ENCODE assay signal across 8 cellular contexts in genomic region chr3:57164606-57165573, GRCh38. TPM values are rescaled to one million over a fixed set of nuclear protein-coding genes. Genes with fewer than 3 reads are reported as not detected.
DNase-seq lines count a peak whose midpoint lies in the region; ATAC-seq and TF ChIP-seq lines count a peak whose summit lies in the region.

Gene IL17RD, minus strand, starts transcription at chr3:57165353. Its CDS starts 67 bp downstream, at chr3:57165286.

- peak within 1 kb of the TSS; percentile 61 to 81 (median 68) for H3K27ac ChIP-seq in esophagus muscularis mucosa (replicated peaks in 1 of 4)
- H3K27ac ChIP-seq in muscle layer of colon (ENCODE audit: low read depth, low read length): peak within 1 kb of the TSS; percentile 20

- TF ChIP-seq POLR2A in esophagus muscularis mucosa (IDR thresholded peaks at IDR 0.05; ENCODE audit: low read depth): no peak

- intact Hi-C loops in esophagus muscularis mucosa (cut with DNase I): loop anchor here (5.0 to 10.0 kb wide), 2 partner anchors 63 to 170 kb away; no protein-coding TSS in a partner anchor

- H3K4me3 ChIP-seq in esophagus muscularis mucosa (peak within 1 kb of the TSS; percentile 73 to 86 (median 80)), muscle layer of colon (ENCODE audit: low read depth in 1 of 2, low read length in 2 of 2) (peak within 1 kb of the TSS; percentile 47 to 55)

- ATAC-seq in HG02588 (IDR thresholded peaks at IDR 0.05; ENCODE audit: unreplicated experiment) (peak; percentile 47), HG03469 (IDR thresholded peaks at IDR 0.05; ENCODE audit: unreplicated experiment) (no peak)
- ATAC-seq in stimulated activated effector memory CD8-positive, alpha-beta T cell treated with anti-CD3 and anti-CD28 coated beads, Interleukin-12 subunit alpha, Interleukin-12 subunit beta, amount 100 ng/mL, for 72 hours: peak; percentile 64

- peaks cover 6% of the 10 kb centered on the region for H3K36me3 Mint-ChIP-seq in stimulated activated effector memory CD8-positive, alpha-beta T cell treated with anti-CD3 and anti-CD28 coated beads, Interleukin-12 subunit alpha, Interleukin-12 subunit beta, amount 100 ng/mL, for 72 hours

- 0% methylated on average over 26 of the region's 100 CpGs for WGBS in esophagus muscularis mucosa

- no peak for TF ChIP-seq EP300 in esophagus muscularis mucosa (IDR thresholded peaks at IDR 0.05)

- H3K4me3 Mint-ChIP-seq in stimulated activated effector memory CD8-positive, alpha-beta T cell treated with anti-CD3 and anti-CD28 coated beads, Interleukin-12 subunit alpha, Interleukin-12 subunit beta, amount 100 ng/mL, for 72 hours: peak within 1 kb of the TSS; percentile 80

- H3K9me3 ChIP-seq in esophagus muscularis mucosa: no peaks in the 10 kb centered on the region
- no peaks in the 10 kb centered on the region for H3K9me3 ChIP-seq in muscle layer of colon (ENCODE audit: low read length)

- TF ChIP-seq CTCF in esophagus muscularis mucosa (IDR thresholded peaks at IDR 0.05): no peak

- peaks cover 12% of the 10 kb centered on the region for H3K4me1 Mint-ChIP-seq in stimulated activated effector memory CD8-positive, alpha-beta T cell treated with anti-CD3 and anti-CD28 coated beads, Interleukin-12 subunit alpha, Interleukin-12 subunit beta, amount 100 ng/mL, for 72 hours

- H3K36me3 ChIP-seq in esophagus muscularis mucosa (no peaks in the 10 kb centered on the region), muscle layer of colon (ENCODE audit: insufficient read depth, low read length) (no peaks in the 10 kb centered on the region)

- no peaks in the 10 kb centered on the region for H3K27me3 ChIP-seq in esophagus muscularis mucosa
- no peaks in the 10 kb centered on the region for H3K27me3 ChIP-seq in muscle layer of colon (ENCODE audit: control insufficient read depth in 1 of 2, insufficient read depth in 2 of 2, low read length in 2 of 2)

- H3K4me1 ChIP-seq in esophagus muscularis mucosa: peaks cover 17 to 60% (median 54%) of the 10 kb centered on the region in 4 donors
- peaks cover 38% of the 10 kb centered on the region for H3K4me1 ChIP-seq in muscle layer of colon (ENCODE audit: insufficient read depth, low read length)

- H3K27ac Mint-ChIP-seq in stimulated activated effector memory CD8-positive, alpha-beta T cell treated with anti-CD3 and anti-CD28 coated beads, Interleukin-12 subunit alpha, Interleukin-12 subunit beta, amount 100 ng/mL, for 72 hours: no peak within 1 kb of the TSS

- DNase-seq in D341Med (ENCODE audit: low spot score): peak; percentile 94
- DNase-seq in NCI-H526 treated with DMSO at 0.1 percent for 48 hours (lab: John Stamatoyannopoulos, UW): peak; percentile 29
- DNase-seq in activated CD8-positive, alpha-beta memory T cell treated with anti-CD3 and anti-CD28 coated beads, Interleukin-2, amount 50 U/mL, for 24 hours (ENCODE audit: extremely low read depth): peak; percentile 19
- DNase-seq in esophagus muscularis mucosa (ENCODE audit: extremely low spot score): no peak
- peak; percentile 37 to 76 for DNase-seq in stimulated activated effector memory CD8-positive, alpha-beta T cell treated with anti-CD3 and anti-CD28 coated beads, Interleukin-12 subunit alpha, Interleukin-12 subunit beta, amount 100 ng/mL, for 72 hours (ENCODE audit: low spot score in 2 of 2)

- no peaks in the 10 kb centered on the region for H3K9me3 Mint-ChIP-seq in stimulated activated effector memory CD8-positive, alpha-beta T cell treated with anti-CD3 and anti-CD28 coated beads, Interleukin-12 subunit alpha, Interleukin-12 subunit beta, amount 100 ng/mL, for 72 hours

- H3K9ac ChIP-seq in muscle layer of colon (ENCODE audit: low read length): peak within 1 kb of the TSS; percentile 39

RNA-seq across cellular contexts. Expression of gene IL17RD, which starts in this region (rescaled TPM):
- 10 to 100 TPM in 2 of 4 donors, 1 to 10 TPM in 2; 6.1 to 13.2 (median 9.5) TPM for total RNA-seq in esophagus muscularis mucosa
